In genomic region chr3:78908236-78908635, GRCh38 we compare ENCODE assay signal across 15 cellular contexts.
DNase-seq lines count a peak whose midpoint lies in the region; FAIRE-seq and TF ChIP-seq lines count a peak whose summit lies in the region.
"Had no signal": no experiment of that assay in that cellular context is flagged by ENCODE, and none has a peak within 500 bp of the region (broad histone marks: within the 10 kb centered on the region; RNA-seq: fewer than 3 reads in every experiment).

No MANE protein-coding gene starts in this region.

- H4K20me1 ChIP-seq in neural progenitor cell (ENCODE audit: low read depth): peaks cover 38% of the 10 kb centered on the region

- H3K4me3 Mint-ChIP-seq in neural crest cell (no peak overlapping the region), neural progenitor cell (no peak overlapping the region)
- H3K4me3 Mint-ChIP-seq: B cell; CD4-positive, alpha-beta T cell; GM23338 had no signal

- no peak overlapping the region for H2AFZ ChIP-seq in neural progenitor cell (replicated peaks)
- H2AFZ ChIP-seq: GM23338 had no signal

- DNase-seq in D721Med (ENCODE audit: insufficient read length, low spot score) (no peak), RPMI7951 (ENCODE audit: low read depth) (peak; percentile 37), neural crest cell (ENCODE audit: low read depth, low spot score) (no peak), NOMO-1 treated with DMSO at 0.1 percent for 48 hours (lab: John Stamatoyannopoulos, UW; ENCODE audit: unreplicated experiment) (no peak), neural progenitor cell (ENCODE audit: low spot score) (no peak)
- no peak for DNase-seq in activated CD8-positive, alpha-beta memory T cell treated with anti-CD3 and anti-CD28 coated beads, Interleukin-2, amount 50 U/mL, for 4 hours
- DNase-seq: CD4-positive, alpha-beta T cell; DMS79 treated with DMSO at 0.1 percent for 48 hours; KBM-7; NCI-H1417 treated with DMSO at 0.1 percent for 48 hours; NCI-H2029; NCI-H774 had no signal

- H3K36me3 Mint-ChIP-seq in neural crest cell (ENCODE audit: low read depth) (peaks cover 3% of the 10 kb centered on the region), neural progenitor cell (no peaks in the 10 kb centered on the region)

- no peaks in the 10 kb centered on the region for H3K9me3 ChIP-seq in endocrine pancreas (ENCODE audit: control insufficient read depth, low read length)
- H3K9me3 ChIP-seq in neural progenitor cell (ENCODE audit: low read depth): no peaks in the 10 kb centered on the region

- TF ChIP-seq CTCF in D721Med (IDR thresholded peaks at IDR 0.05; ENCODE audit: insufficient read depth, missing control alignments) (no peak), neural crest cell (conservative IDR thresholded peaks at IDR 0.05) (no peak), neural progenitor cell (IDR thresholded peaks at IDR 0.05) (no peak)

- H3K27ac ChIP-seq in neural progenitor cell: no peak overlapping the region

- peaks cover 98% of the 10 kb centered on the region for H3K79me2 ChIP-seq in neural progenitor cell (ENCODE audit: low read depth)

- H3K9me3 Mint-ChIP-seq in neural crest cell (peaks cover 3% of the 10 kb centered on the region), neural progenitor cell (no peaks in the 10 kb centered on the region)
- H3K9me3 Mint-ChIP-seq: CD4-positive, alpha-beta T cell; GM23338 had no signal

- H3K27me3 ChIP-seq in endocrine pancreas (ENCODE audit: control insufficient read depth, insufficient read depth, low read length): no peaks in the 10 kb centered on the region
- no peaks in the 10 kb centered on the region for H3K27me3 ChIP-seq in neural progenitor cell

- peaks cover 9% of the 10 kb centered on the region for H3K4me1 ChIP-seq in endocrine pancreas (ENCODE audit: control insufficient read depth, insufficient read depth, low read length)
- peaks cover under 1% of the 10 kb centered on the region for H3K4me1 ChIP-seq in neural progenitor cell

- H3K4me1 Mint-ChIP-seq in neural crest cell (peaks cover 54% of the 10 kb centered on the region), neural progenitor cell (peaks cover 9% of the 10 kb centered on the region)
- H3K4me1 Mint-ChIP-seq: B cell had no signal

- peaks cover 13% of the 10 kb centered on the region for H3F3A ChIP-seq in neural progenitor cell (ENCODE audit: low read depth)

- H3K27me3 Mint-ChIP-seq in neural crest cell (ENCODE audit: low read depth) (no peaks in the 10 kb centered on the region), neural progenitor cell (ENCODE audit: insufficient read depth, low read depth) (no peaks in the 10 kb centered on the region)
- H3K27me3 Mint-ChIP-seq: B cell; CD4-positive, alpha-beta T cell had no signal

- H3K4me3 ChIP-seq in endocrine pancreas (ENCODE audit: control insufficient read depth, insufficient read depth, low read length) (peak overlapping the region; percentile 10), neural progenitor cell (no peak overlapping the region)
- H3K4me3 ChIP-seq: GM23338 had no signal

- FAIRE-seq in D721Med (lab: Jason Lieb, UNC): peak; percentile 61

- H3K4me2 ChIP-seq in neural progenitor cell: no peak overlapping the region
- H3K4me2 ChIP-seq: GM23338 had no signal

- peak overlapping the region; percentile 58 for H3K27ac Mint-ChIP-seq in neural crest cell (ENCODE audit: unreplicated experiment)
- H3K27ac Mint-ChIP-seq in neural progenitor cell: no peak overlapping the region
- H3K27ac Mint-ChIP-seq: B cell; CD4-positive, alpha-beta T cell; GM23338 had no signal

- no peak overlapping the region for H3K9ac ChIP-seq in endocrine pancreas (ENCODE audit: control insufficient read depth, insufficient read depth, low read length)
- no peak overlapping the region for H3K9ac ChIP-seq in neural progenitor cell

- H3K36me3 ChIP-seq in endocrine pancreas (ENCODE audit: control insufficient read depth, insufficient read depth, low read length) (no peaks in the 10 kb centered on the region), neural progenitor cell (no peaks in the 10 kb centered on the region)
